11 cellular contexts compared by ENCODE assay signal in genomic region chr2:28397043-28397381, GRCh38. TPM values are rescaled to one million over a fixed set of nuclear protein-coding genes. Genes with fewer than 3 reads are reported as not detected.
DNase-seq lines count a peak whose midpoint lies in the region; ATAC-seq and TF ChIP-seq lines count a peak whose summit lies in the region.
"Had no signal": no experiment of that assay in that cellular context is flagged by ENCODE, and none has a peak within 500 bp of the region (broad histone marks: within the 10 kb centered on the region; RNA-seq: fewer than 3 reads in every experiment).

No MANE protein-coding gene starts in this region.

- TF ChIP-seq POLR2A in lower leg skin (IDR thresholded peaks at IDR 0.05) (no peak), erythroblast (IDR thresholded peaks at IDR 0.05; ENCODE audit: low read length) (no peak)

- H3K9me3 ChIP-seq in PC-9 (ENCODE audit: insufficient read depth, low read depth): no peaks in the 10 kb centered on the region

- no peak for ATAC-seq in GM18909 (IDR thresholded peaks at IDR 0.05; ENCODE audit: poor library complexity, unreplicated experiment)
- ATAC-seq: stimulated activated naive CD8-positive, alpha-beta T cell treated with anti-CD3 and anti-CD28 coated beads, Interleukin-15, Interleukin-2, amounts not matched to agents 100 U/mL and 50 U/mL, for 24 hours had no signal

- H3K9me3 Mint-ChIP-seq in osteocyte (ENCODE audit: unreplicated experiment): no peaks in the 10 kb centered on the region

- H3K36me3 Mint-ChIP-seq in osteocyte (ENCODE audit: unreplicated experiment): peaks cover 11% of the 10 kb centered on the region

- no TSS peak for BruUV-seq in PC-9 (replicated peaks; lab: Mats Ljungman, UMichigan)

- H3K27ac ChIP-seq in PC-9: peak overlapping the region; percentile 96

- TF ChIP-seq CTCF in AG09309 (IDR thresholded peaks at IDR 0.05; ENCODE audit: control insufficient read depth, insufficient read depth, low read depth, low read length, missing control alignments): no peak
- TF ChIP-seq CTCF in PC-9 (conservative IDR thresholded peaks at IDR 0.05): peak; percentile 51; the same call in 1 of the 2 replicates
- TF ChIP-seq CTCF in epithelial cell of proximal tubule (conservative IDR thresholded peaks at IDR 0.05; ENCODE audit: low read depth, low read length): no peak
- no peak for TF ChIP-seq CTCF in osteocyte (IDR thresholded peaks at IDR 0.05)
- TF ChIP-seq CTCF in lower leg skin (IDR thresholded peaks at IDR 0.05): no peak

- peak overlapping the region; percentile 93 for H3K4me3 ChIP-seq in AG09309 (ENCODE audit: control insufficient read depth, low read depth, low read length)
- H3K4me3 ChIP-seq in PC-9: peak overlapping the region; percentile 88
- H3K4me3 ChIP-seq in epithelial cell of proximal tubule (ENCODE audit: low read depth, low read length): peak overlapping the region; percentile 77
- H3K4me3 ChIP-seq in lower leg skin (ENCODE audit: low read depth, poor library complexity, severe bottlenecking): no peak overlapping the region

- no peak overlapping the region for H3K4me3 Mint-ChIP-seq in osteocyte (ENCODE audit: unreplicated experiment)

- CTCF ChIA-PET in PC-9 (lab: Charles Lee): interaction anchor here (0.6 to 0.7 kb wide), 2 partner anchors 147 to 675 kb away, joined by 4 to 14 read pairs; no protein-coding TSS in a partner anchor

- no peak for DNase-seq in AG09309 (ENCODE audit: low read depth)
- DNase-seq in PC-9: no peak
- no peak for DNase-seq in epithelial cell of proximal tubule (ENCODE audit: low read depth)
- no peak for DNase-seq in osteocyte (ENCODE audit: extremely low spot score, unreplicated experiment)
- no peak for DNase-seq in RPMI8226
- DNase-seq in lower leg skin (ENCODE audit: low spot score in 2 of 2): no peak
- DNase-seq in erythroblast (lab: John Stamatoyannopoulos, UW): no peak
- DNase-seq: activated effector memory CD4-positive, alpha-beta T cell treated with Interleukin-2 at 50 U/mL for 16 hours; NCI-H2107; stimulated activated naive CD8-positive, alpha-beta T cell treated with anti-CD3 and anti-CD28 coated beads, Interleukin-15, Interleukin-2, amounts not matched to agents 100 U/mL and 50 U/mL, for 24 hours had no signal

- POLR2A ChIA-PET in PC-9 (lab: Charles Lee; ENCODE audit: unreplicated experiment): interaction anchor here (0.6 to 0.7 kb wide), 6 partner anchors 19 to 988 kb away, joined by 3 to 32 read pairs (median 5); no protein-coding TSS in a partner anchor

- H3K27me3 Mint-ChIP-seq in osteocyte (ENCODE audit: unreplicated experiment): no peaks in the 10 kb centered on the region

- intact Hi-C loops in PC-9 (cut with micrococcal nuclease; ENCODE audit: unreplicated experiment) (loop anchor here (2.0 to 10.0 kb wide), 3 partner anchors 148 to 420 kb away; no protein-coding TSS in a partner anchor), lower leg skin (cut with DNase I; ENCODE audit: low total_unique reads) (loop anchor here (5.0 kb wide), 1 partner anchor 690 kb away; no protein-coding TSS in a partner anchor)

- peaks cover 62% of the 10 kb centered on the region for H3K36me3 ChIP-seq in PC-9 (ENCODE audit: low read depth)

- H3K4me1 ChIP-seq in PC-9 (replicated peaks; ENCODE audit: insufficient read depth): peaks cover 14% of the 10 kb centered on the region

- 16 to 18% methylated on average over 2 of the region's 2 CpGs for whole genome bisulfite sequencing in lower leg skin, 2 donors

- H3K27ac Mint-ChIP-seq in osteocyte (ENCODE audit: unreplicated experiment): peak overlapping the region; percentile 78

- no peaks in the 10 kb centered on the region for H3K27me3 ChIP-seq in PC-9 (ENCODE audit: insufficient read depth, low read depth)

- peaks cover 46% of the 10 kb centered on the region for H3K4me1 Mint-ChIP-seq in osteocyte (ENCODE audit: unreplicated experiment)

- H2AFZ ChIP-seq in PC-9: no peak overlapping the region

- peaks cover 45% of the 10 kb centered on the region for H3F3A ChIP-seq in PC-9 (ENCODE audit: insufficient read depth, low read depth)

- no peaks in the 10 kb centered on the region for H3K9me2 ChIP-seq in PC-9 (ENCODE audit: insufficient read depth)

- H4K20me1 ChIP-seq in PC-9 (ENCODE audit: insufficient read depth): peaks cover 65% of the 10 kb centered on the region

- peaks cover 91% of the 10 kb centered on the region for H3K79me2 ChIP-seq in PC-9 (ENCODE audit: low read depth)

- H3K4me2 ChIP-seq in PC-9: peak overlapping the region; percentile 94

RNA-seq across cellular contexts. Expression of gene FOSL2, which starts 4.4 kb away (rescaled TPM):
- total RNA-seq in PC-9 (2021) (46.0 and 60.0 TPM in 2 replicates), epithelial cell of proximal tubule (91.8 and 103 TPM in 2 replicates), osteocyte (82.6 and 83.2 TPM in 2 replicates), lower leg skin (100 to 1,000 TPM; 189 to 423 (median 301) TPM)
